Comparison of ENCODE assay signal across 19 cellular contexts in the genomic region with DNA sequence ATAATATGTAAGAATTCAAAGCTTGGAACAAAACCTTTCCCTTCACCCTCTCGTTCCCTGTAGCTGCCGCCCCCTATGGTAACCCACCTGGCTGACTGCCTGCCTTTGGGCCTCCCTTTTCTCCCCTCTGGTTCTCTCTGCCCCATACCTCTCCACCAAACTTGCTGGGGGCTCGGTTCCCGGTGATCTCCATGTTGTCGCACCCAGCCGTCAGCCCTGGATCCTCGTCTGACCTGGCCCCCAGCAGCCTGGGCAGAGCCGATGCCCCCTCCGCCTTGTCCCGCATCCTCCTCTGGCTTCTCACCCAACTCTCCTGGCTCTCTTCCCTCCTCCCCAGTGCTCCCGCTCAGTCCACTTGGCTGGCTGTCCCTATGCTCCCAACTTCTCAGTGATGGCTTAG. TPM values are rescaled to one million over a fixed set of nuclear protein-coding genes. Genes with fewer than 3 reads are reported as not detected.
DNase-seq lines count a peak whose midpoint lies in the region; ATAC-seq and TF ChIP-seq lines count a peak whose summit lies in the region.
"Had no signal": no experiment of that assay in that cellular context is flagged by ENCODE, and none has a peak within 500 bp of the region (broad histone marks: within the 10 kb centered on the region; RNA-seq: fewer than 3 reads in every experiment).

No MANE protein-coding gene starts in this region.

- H3K4me3 Mint-ChIP-seq in GM23338 (no peak overlapping the region; the same call in 2 of the 3 replicates), glutamatergic neuron (ENCODE audit: unreplicated experiment) (peak overlapping the region; percentile 13)
- H3K4me3 Mint-ChIP-seq: CD8-positive, alpha-beta T cell had no signal

- H3K9me3 Mint-ChIP-seq in GM23338 (no peaks in the 10 kb centered on the region), glutamatergic neuron (ENCODE audit: unreplicated experiment) (peaks cover 5% of the 10 kb centered on the region)
- H3K9me3 Mint-ChIP-seq: CD8-positive, alpha-beta T cell had no signal

- no peaks in the 10 kb centered on the region for H3K9me2 ChIP-seq in GM23338 (ENCODE audit: insufficient read depth)

- H3K36me3 Mint-ChIP-seq in GM23338 (ENCODE audit: low read depth): no peaks in the 10 kb centered on the region; the same call in 2 of the 3 replicates
- no peaks in the 10 kb centered on the region for H3K36me3 Mint-ChIP-seq in glutamatergic neuron (ENCODE audit: unreplicated experiment)

- H3K4me1 ChIP-seq in BLaER1 treated with 17β-estradiol and CSF1 and Interleukin-3, amounts not matched to agents 10 nM and 100 nM: peaks cover 36 to 64% (median 55%) of the 10 kb centered on the region in 10 experiments
- peaks cover 11% of the 10 kb centered on the region for H3K4me1 ChIP-seq in GM23338 (ENCODE audit: insufficient read depth)
- peaks cover 5 to 12% of the 10 kb centered on the region in 2 donors for H3K4me1 ChIP-seq in neuronal stem cell (ENCODE audit: control insufficient read depth in 2 of 2, insufficient read depth in 1 of 2, low read depth in 1 of 2, low read length in 2 of 2)
- H3K4me1 ChIP-seq in upper lobe of right lung: peaks cover 4% of the 10 kb centered on the region
- H3K4me1 ChIP-seq: BE2C, SJCRH30 had no signal

- peak overlapping the region; percentile 84 for H3K18ac ChIP-seq in neuronal stem cell (ENCODE audit: low read length)

- intact Hi-C loops in upper lobe of right lung (cut with DNase I): no loop called here

- H3K27me3 ChIP-seq in BLaER1 treated with 17β-estradiol and CSF1 and Interleukin-3, amounts not matched to agents 10 nM and 100 nM: peaks cover 0 to 8% (median 0%) of the 10 kb centered on the region in 11 experiments; a peak in 2 of 22 replicates
- H3K27me3 ChIP-seq in GM23338 (ENCODE audit: insufficient read depth) (no peaks in the 10 kb centered on the region), neuronal stem cell (ENCODE audit: control insufficient read depth in 3 of 3, insufficient read depth in 3 of 3, low read depth in 1 of 3, low read length in 3 of 3) (no peaks in the 10 kb centered on the region), WERI-Rb-1 (ENCODE audit: insufficient read depth, low read depth, severe bottlenecking) (no peaks in the 10 kb centered on the region), upper lobe of right lung (no peaks in the 10 kb centered on the region)
- H3K27me3 ChIP-seq: SJCRH30 had no signal

- peak overlapping the region in 3 of 11 experiments; percentile 72 to 74 (median 74); a peak in 6 of 22 replicates for H3K27ac ChIP-seq in BLaER1 treated with 17β-estradiol and CSF1 and Interleukin-3, amounts not matched to agents 10 nM and 100 nM
- H3K27ac ChIP-seq in GM23338 (ENCODE audit: low read depth) (no peak overlapping the region), neuronal stem cell (replicated peaks; ENCODE audit: low read length) (no peak overlapping the region), WERI-Rb-1 (no peak overlapping the region), upper lobe of right lung (no peak overlapping the region)
- H3K27ac ChIP-seq: GM23248, HL-60, RWPE1, SJCRH30 had no signal

- H3K4me3 ChIP-seq in BLaER1 treated with 17β-estradiol and CSF1 and Interleukin-3, amounts not matched to agents 10 nM and 100 nM: no peak overlapping the region
- no peak overlapping the region for H3K4me3 ChIP-seq in GM23338
- H3K4me3 ChIP-seq in neuronal stem cell (ENCODE audit: low read length in 2 of 2): no peak overlapping the region
- no peak overlapping the region for H3K4me3 ChIP-seq in WERI-Rb-1 (ENCODE audit: low read depth, low read length)
- no peak overlapping the region for H3K4me3 ChIP-seq in upper lobe of right lung
- H3K4me3 ChIP-seq: GM23248, SJCRH30 had no signal

- H3K23ac ChIP-seq in neuronal stem cell (ENCODE audit: low read depth, low read length, poor library complexity): no peak overlapping the region

- ATAC-seq in GM23338 (no peak), upper lobe of right lung (no peak)
- ATAC-seq: CD8-positive, alpha-beta T cell had no signal

- DNase-seq in GM23338 (ENCODE audit: low spot score): no peak
- DNase-seq in glutamatergic neuron: no peak
- DNase-seq in neuronal stem cell (ENCODE audit: low spot score): no peak
- no peak for DNase-seq in WERI-Rb-1
- DNase-seq in DMS153 (lab: John Stamatoyannopoulos, UW): no peak
- DNase-seq in upper lobe of right lung: no peak
- DNase-seq in activated T-cell treated with anti-CD3 and anti-CD28 coated beads for 4 hours: no peak
- DNase-seq: BE2C, DMS79, GM23248, NCI-H1105, NCI-H1694 treated with DMSO at 0.1 percent for 48 hours, NCI-H345, NCI-H69, SJCRH30 had no signal

- H3K4me1 Mint-ChIP-seq in GM23338: peaks cover 30% of the 10 kb centered on the region
- H3K4me1 Mint-ChIP-seq in glutamatergic neuron (ENCODE audit: low read depth, unreplicated experiment): peaks cover 7% of the 10 kb centered on the region

- H3K79me1 ChIP-seq in neuronal stem cell (ENCODE audit: low read depth, low read length): no peaks in the 10 kb centered on the region

- H3K79me2 ChIP-seq in GM23338 (replicated peaks; ENCODE audit: insufficient read depth): no peaks in the 10 kb centered on the region

- no peak overlapping the region for H3K14ac ChIP-seq in neuronal stem cell (ENCODE audit: low read length)

- peak overlapping the region; percentile 28 for H2BK15ac ChIP-seq in neuronal stem cell (ENCODE audit: low read length)

- H3K27me3 Mint-ChIP-seq in GM23338 (ENCODE audit: insufficient read depth, low read depth, poor library complexity): peaks cover 7% of the 10 kb centered on the region
- peaks cover 4% of the 10 kb centered on the region for H3K27me3 Mint-ChIP-seq in glutamatergic neuron (ENCODE audit: unreplicated experiment)

- H3K36me3 ChIP-seq in BLaER1 treated with 17β-estradiol and CSF1 and Interleukin-3, amounts not matched to agents 10 nM and 100 nM: no peaks in the 10 kb centered on the region
- H3K36me3 ChIP-seq in GM23338 (ENCODE audit: insufficient read depth) (no peaks in the 10 kb centered on the region), neuronal stem cell (replicated peaks in 1 of 2; ENCODE audit: control insufficient read depth in 2 of 2, insufficient read depth in 2 of 2, low read length in 2 of 2) (peaks cover 0 to 4% of the 10 kb centered on the region in 2 donors), WERI-Rb-1 (no peaks in the 10 kb centered on the region), upper lobe of right lung (no peaks in the 10 kb centered on the region)
- H3K36me3 ChIP-seq: BE2C, SJCRH30 had no signal

- H2BK12ac ChIP-seq in neuronal stem cell (ENCODE audit: low read length): no peak overlapping the region

- H3K9me3 ChIP-seq in BLaER1 treated with 17β-estradiol and CSF1 and Interleukin-3, amounts not matched to agents 10 nM and 100 nM (replicated peaks in 1 of 11): no peaks in the 10 kb centered on the region
- H3K9me3 ChIP-seq in neuronal stem cell (replicated peaks in 1 of 2; ENCODE audit: control insufficient read depth in 2 of 2, insufficient read depth in 1 of 2, low read depth in 1 of 2, low read length in 2 of 2) (no peaks in the 10 kb centered on the region), WERI-Rb-1 (ENCODE audit: severe bottlenecking) (no peaks in the 10 kb centered on the region), upper lobe of right lung (no peaks in the 10 kb centered on the region)
- H3K9me3 ChIP-seq: BE2C, SJCRH30 had no signal

- peak overlapping the region; percentile 35; the same call in 1 of the 2 replicates for H2AFZ ChIP-seq in GM23338
- no peak overlapping the region for H2AFZ ChIP-seq in neuronal stem cell (ENCODE audit: low read length)
- H2AFZ ChIP-seq: GM23248 had no signal

- TF ChIP-seq CTCF in GM23338 (conservative IDR thresholded peaks at IDR 0.05; ENCODE audit: low read depth in 2 of 2): no peak
- no peak for TF ChIP-seq CTCF in glutamatergic neuron (IDR thresholded peaks at IDR 0.05; ENCODE audit: partially characterized antibody, unreplicated experiment)
- no peak for TF ChIP-seq CTCF in WERI-Rb-1 (IDR thresholded peaks at IDR 0.05; ENCODE audit: low read depth, low read length)
- TF ChIP-seq CTCF in upper lobe of right lung (IDR thresholded peaks at IDR 0.05): no peak

- H2AK5ac ChIP-seq in neuronal stem cell (ENCODE audit: low read depth, low read length): no peak overlapping the region

- no peak overlapping the region for H4K91ac ChIP-seq in neuronal stem cell (ENCODE audit: low read depth, low read length, poor library complexity)

- peak overlapping the region in 2 of 11 experiments; percentile 3 to 29; a peak in 1 of 22 replicates for H3K9ac ChIP-seq in BLaER1 treated with 17β-estradiol and CSF1 and Interleukin-3, amounts not matched to agents 10 nM and 100 nM
- H3K9ac ChIP-seq in neuronal stem cell (ENCODE audit: low read depth, low read length, poor library complexity): no peak overlapping the region
- H3K9ac ChIP-seq: GM23248 had no signal

- H4K8ac ChIP-seq in neuronal stem cell (ENCODE audit: low read depth, low read length): no peak overlapping the region

- peak overlapping the region; percentile 68 to 99 (median 87) for H3K4me2 ChIP-seq in BLaER1 treated with 17β-estradiol and CSF1 and Interleukin-3, amounts not matched to agents 10 nM and 100 nM
- no peak overlapping the region for H3K4me2 ChIP-seq in GM23338
- no peak overlapping the region for H3K4me2 ChIP-seq in neuronal stem cell (ENCODE audit: insufficient read depth, low read length, poor library complexity, severe bottlenecking)

- H3K4ac ChIP-seq in neuronal stem cell (ENCODE audit: low read length): no peak overlapping the region

- no CpG with 5 or more reads among the region's 11 CpGs for WGBS in neuronal stem cell (ENCODE audit: extremely low coverage in 2 of 2, insufficient read length in 2 of 2, insufficient replicate concordance in 1 of 2), 2 donors

- H2BK120ac ChIP-seq in neuronal stem cell (ENCODE audit: low read depth, low read length): no peak overlapping the region

- no peaks in the 10 kb centered on the region for H4K20me1 ChIP-seq in BLaER1 treated with 17β-estradiol and CSF1 and Interleukin-3, amounts not matched to agents 10 nM and 100 nM
- H4K20me1 ChIP-seq in GM23338 (replicated peaks; ENCODE audit: insufficient read depth): no peaks in the 10 kb centered on the region

- H2BK5ac ChIP-seq in neuronal stem cell (ENCODE audit: low read length): no peak overlapping the region

- H3F3A ChIP-seq in GM23338 (replicated peaks; ENCODE audit: low read depth): no peaks in the 10 kb centered on the region

- H3K27ac Mint-ChIP-seq in GM23338 (no peak overlapping the region), glutamatergic neuron (ENCODE audit: unreplicated experiment) (no peak overlapping the region)
- H3K27ac Mint-ChIP-seq: CD8-positive, alpha-beta T cell had no signal

RNA-seq across cellular contexts. Expression of a gene that starts 4.5 kb away (rescaled TPM):
- 0.47 and 0.59 TPM in 2 replicates for total RNA-seq in GM23338 (2014; rRNA removed; shearing (Covaris generic))
- 0.47 and 0.66 TPM in 2 replicates for polyA plus RNA-seq in GM23338 (2016; fragmentation: Nextera tagmentation; extraction: Ambion mirVana)
- total RNA-seq in glutamatergic neuron (ENCODE audit: unreplicated experiment): 2.1 TPM
- polyA plus RNA-seq in neuronal stem cell (2013, experiment 1 of 2): 1.5 TPM
- polyA plus RNA-seq in neuronal stem cell (2013, experiment 2 of 2): 1.6 TPM
- total RNA-seq in upper lobe of right lung: 1.3 TPM

RNA-seq across cellular contexts. Expression of a gene that starts 43.7 kb away (rescaled TPM):
- 1.6 and 2.0 TPM in 2 replicates for total RNA-seq in GM23338 (2014; rRNA removed; shearing (Covaris generic))
- polyA plus RNA-seq in GM23338 (2016; fragmentation: Nextera tagmentation; extraction: Ambion mirVana): 1.9 TPM in 2 replicates
- 0.47 TPM for total RNA-seq in glutamatergic neuron (ENCODE audit: unreplicated experiment)
- polyA plus RNA-seq in neuronal stem cell (2013, experiment 1 of 2): 0.67 TPM
- 0.71 TPM for polyA plus RNA-seq in neuronal stem cell (2013, experiment 2 of 2)
- 1.6 TPM for total RNA-seq in upper lobe of right lung
- total RNA-seq: SJCRH30 had no signal

Comparison
In these comparisons a context has a peak if more than half of its experiments do, and no peak if none do; other contexts are left out.
1. H3K4me2 ChIP-seq: peak in BLaER1 treated with 17β-estradiol and CSF1 and Interleukin-3, amounts not matched to agents 10 nM and 100 nM (11 of 11); none in GM23338 (single experiment) and neuronal stem cell (single experiment).